Comparison of ENCODE assay signal across 3 cellular contexts in genomic region chr1:161513939-161514338, GRCh38. TPM values are rescaled to one million over a fixed set of nuclear protein-coding genes. Genes with fewer than 3 reads are reported as not detected.
"Had no signal": no experiment of that assay in that cellular context is flagged by ENCODE, and none has a peak within 500 bp of the region (broad histone marks: within the 10 kb centered on the region; RNA-seq: fewer than 3 reads in every experiment).

No MANE protein-coding gene starts in this region.

RNA-seq across cellular contexts. Expression of gene FCGR2A, which starts 8.7 kb away (rescaled TPM):
- total RNA-seq: activated CD4-positive, alpha-beta T cell treated with anti-CD3 and anti-CD28 coated beads, Interleukin-2, amount 10 ng/mL, durations not matched to agents 24 days and 14 days; epithelial cell of proximal tubule had no signal

RNA-seq across cellular contexts. Expression of gene FCGR3A, which starts 35.7 kb away (rescaled TPM):
- total RNA-seq: activated CD4-positive, alpha-beta T cell treated with anti-CD3 and anti-CD28 coated beads, Interleukin-2, amount 10 ng/mL, durations not matched to agents 24 days and 14 days; epithelial cell of proximal tubule; fibroblast of villous mesenchyme had no signal
